In the genomic region with DNA sequence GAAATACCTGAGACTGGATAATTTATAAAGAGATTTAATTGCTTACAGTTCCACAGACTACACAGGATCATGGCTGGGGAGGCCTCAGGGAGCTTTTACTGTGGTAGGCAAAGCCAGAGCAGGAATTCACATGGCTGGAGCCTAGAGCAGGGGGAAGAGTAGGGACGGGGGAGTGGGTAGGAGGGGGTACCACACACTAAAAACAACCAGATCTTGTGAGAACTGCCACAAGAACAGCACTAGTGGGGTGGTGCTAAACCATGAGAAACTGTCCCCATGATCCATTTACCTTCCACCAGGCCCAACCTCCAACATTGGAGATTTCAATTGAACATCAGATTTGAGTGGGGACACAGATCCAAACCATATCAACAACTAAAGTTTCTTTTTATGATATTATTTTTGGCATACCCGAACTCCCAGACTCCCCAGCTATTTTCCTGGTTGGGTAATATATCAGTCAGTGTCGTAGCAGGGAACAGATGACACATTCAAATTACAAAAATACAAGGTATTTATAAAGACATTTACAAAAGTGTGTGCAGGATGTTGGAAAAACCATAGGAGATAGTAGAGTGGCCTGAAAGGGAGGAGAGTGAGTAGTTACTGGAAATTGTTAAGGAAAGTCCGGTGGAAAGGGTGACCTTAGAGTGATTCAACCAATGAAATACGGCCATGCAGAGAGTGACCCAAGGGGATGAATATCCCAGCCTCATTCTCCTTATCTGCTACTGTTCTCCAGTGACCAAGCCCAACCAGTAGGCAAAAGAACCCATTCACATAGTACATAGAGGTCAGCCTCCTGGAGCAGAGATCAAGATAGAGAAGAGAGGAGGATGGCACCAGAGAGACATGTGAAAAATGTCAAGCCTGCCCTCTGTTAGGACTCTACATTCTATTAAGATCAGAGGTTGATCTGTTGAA, we compare ENCODE assay signal across 12 cellular contexts. TPM values are rescaled to one million over a fixed set of nuclear protein-coding genes. Genes with fewer than 3 reads are reported as not detected.
DNase-seq lines count a peak whose midpoint lies in the region; ATAC-seq and TF ChIP-seq lines count a peak whose summit lies in the region.
"Had no signal": no experiment of that assay in that cellular context is flagged by ENCODE, and none has a peak within 500 bp of the region (broad histone marks: within the 10 kb centered on the region; RNA-seq: fewer than 3 reads in every experiment).

No MANE protein-coding gene starts in this region.

- H2BK5ac ChIP-seq in mesendoderm (ENCODE audit: low read length) = no peak overlapping the region

- no CpG with 5 or more reads among the region's 5 CpGs for WGBS in mesendoderm (ENCODE audit: extremely low coverage, insufficient coverage, low lambda C conversion rate)

- H4K5ac ChIP-seq in mesendoderm (ENCODE audit: low read length) = no peak overlapping the region

- ATAC-seq in HG02885 (IDR thresholded peaks at IDR 0.05; ENCODE audit: poor library complexity, unreplicated experiment) = no peak
- ATAC-seq in GM18502 (IDR thresholded peaks at IDR 0.05; ENCODE audit: poor library complexity, unreplicated experiment) = no peak

- H3K9me3 ChIP-seq in DOHH2 (ENCODE audit: control insufficient read depth, insufficient read depth, low read length) = no peaks in the 10 kb centered on the region
- H3K9me3 ChIP-seq: Peyer's patch had no signal

- no peak overlapping the region for H2BK120ac ChIP-seq in mesendoderm (ENCODE audit: low read depth, low read length)

- no peaks in the 10 kb centered on the region for H3K27me3 ChIP-seq in DOHH2 (ENCODE audit: control insufficient read depth, low read length)
- H3K27me3 ChIP-seq in mesendoderm (ENCODE audit: insufficient read depth, low read length, poor library complexity) = no peaks in the 10 kb centered on the region
- H3K27me3 ChIP-seq: Peyer's patch had no signal

- TF ChIP-seq POLR2A in Raji (IDR thresholded peaks at IDR 0.05; ENCODE audit: insufficient read depth, low read depth, low read length) = peak; percentile 8; the same call in 1 of the 2 replicates

- H3K4me1 ChIP-seq in DOHH2 (ENCODE audit: control insufficient read depth, low read length) = peaks cover 9% of the 10 kb centered on the region
- no peaks in the 10 kb centered on the region for H3K4me1 ChIP-seq in mesendoderm (ENCODE audit: control insufficient read depth, low read depth, low read length)
- H3K4me1 ChIP-seq: Peyer's patch had no signal

- H3F3A ChIP-seq in DOHH2 (ENCODE audit: control insufficient read depth, insufficient read depth) = peaks cover 60% of the 10 kb centered on the region

- H3K9ac ChIP-seq in mesendoderm (ENCODE audit: low read length) = no peak overlapping the region

- H3K27ac ChIP-seq in DOHH2 (ENCODE audit: low read depth, low read length) (0 out of 2 replicates have a peak overlapping the region, but pooled peaks have one; percentile 4), mesendoderm (ENCODE audit: low read depth, low read length) (no peak overlapping the region)
- H3K27ac ChIP-seq: Peyer's patch had no signal

- H2AK5ac ChIP-seq in mesendoderm (ENCODE audit: low read length) = no peak overlapping the region

- TF ChIP-seq CTCF in DOHH2 (IDR thresholded peaks at IDR 0.05; ENCODE audit: low read depth, low read length, poor library complexity, severe bottlenecking) = no peak

- H3K79me2 ChIP-seq in DOHH2 (ENCODE audit: control insufficient read depth, low read length) (peaks cover 3% of the 10 kb centered on the region), mesendoderm (ENCODE audit: control insufficient read depth, insufficient read depth, low read length) (peaks cover 5% of the 10 kb centered on the region)

- peaks cover 22% of the 10 kb centered on the region for H4K20me1 ChIP-seq in DOHH2 (ENCODE audit: control insufficient read depth, insufficient read depth, low read depth, low read length)

- DNase-seq in DMS 273 (lab: John Stamatoyannopoulos, UW; ENCODE audit: unreplicated experiment) (peak; percentile 51), DMS 273 treated with DMSO at 0.1 percent for 48 hours (lab: John Stamatoyannopoulos, UW) (no peak), mesendoderm (peak; percentile 44), Ammon's horn (ENCODE audit: low spot score) (no peak)
- DNase-seq: 8988T, NCI-H1105, NCI-H510A treated with DMSO at 0.1 percent for 48 hours, Peyer's patch had no signal

- no peak overlapping the region for H3K4me2 ChIP-seq in DOHH2 (ENCODE audit: low read length)
- no peak overlapping the region for H3K4me2 ChIP-seq in mesendoderm (ENCODE audit: low read length)

- no peak overlapping the region for H4K8ac ChIP-seq in mesendoderm (ENCODE audit: low read depth, low read length)

- peaks cover 14% of the 10 kb centered on the region for H3K79me1 ChIP-seq in mesendoderm (ENCODE audit: low read length)

- H3K4me3 ChIP-seq in DOHH2 (ENCODE audit: low read length) = no peak overlapping the region
- no peak overlapping the region for H3K4me3 ChIP-seq in mesendoderm (ENCODE audit: low read length)
- H3K4me3 ChIP-seq: Peyer's patch had no signal

- no peak overlapping the region for H3K18ac ChIP-seq in mesendoderm (ENCODE audit: low read length)

- H3K56ac ChIP-seq in mesendoderm (ENCODE audit: low read length) = no peak overlapping the region

- H3K9me2 ChIP-seq in DOHH2 (replicated peaks; ENCODE audit: control insufficient read depth, low read length) = no peaks in the 10 kb centered on the region

- H3K4ac ChIP-seq in mesendoderm (ENCODE audit: low read depth, low read length) = no peak overlapping the region

- no peak overlapping the region for H3K23ac ChIP-seq in mesendoderm (ENCODE audit: low read length)

- H3K36me3 ChIP-seq in DOHH2 (ENCODE audit: control insufficient read depth, low read length) = peaks cover 48% of the 10 kb centered on the region
- H3K36me3 ChIP-seq in mesendoderm (ENCODE audit: control insufficient read depth, insufficient read depth, low read length) = peaks cover 13% of the 10 kb centered on the region

- no peak overlapping the region for H2BK15ac ChIP-seq in mesendoderm (replicated peaks; ENCODE audit: low read depth)

RNA-seq across cellular contexts. Expression of a gene that starts 8.8 kb away (rescaled TPM):
- polyA plus RNA-seq in mesendoderm (2013, experiment 1 of 2) = 10,990 TPM
- 10,919 TPM for polyA plus RNA-seq in mesendoderm (2013, experiment 2 of 2)

Comparison
In these comparisons a context has a peak if more than half of its experiments do, and no peak if none do; other contexts are left out.
1. DNase-seq: peak in DMS 273 (single experiment) and mesendoderm (single experiment); none in DMS 273 treated with DMSO at 0.1 percent for 48 hours (single experiment) and Ammon's horn (single experiment).